ENCODE assay signal across 8 cellular contexts in genomic region chr11:118488480-118489109, GRCh38. TPM values are rescaled to one million over a fixed set of nuclear protein-coding genes. Genes with fewer than 3 reads are reported as not detected.
DNase-seq lines count a peak whose midpoint lies in the region; ATAC-seq and TF ChIP-seq lines count a peak whose summit lies in the region.

No MANE protein-coding gene starts in this region.

- in situ Hi-C loops in T47D (cut with HindIII; ENCODE audit: low pct_unique_long_range_greater_than_20kb, low sequenced_read_pairs): no loop called here

- intact Hi-C loops in Right ventricle myocardium superior (cut with DNase I) (loop anchor here (5.0 to 10.0 kb wide), 2 partner anchors 54 to 86 kb away; partner anchors contain the start of genes ATP5MG and KMT2A), Right ventricle myocardium inferior (cut with DNase I) (loop anchor here (2.0 to 5.0 kb wide), 3 partner anchors 88 to 341 kb away; partner anchors contain the start of gene ATP5MG)

- ATAC-seq in Right ventricle myocardium superior (ENCODE audit: poor library complexity) (peak; percentile 72), Right ventricle myocardium inferior (no peak), GM19455 (IDR thresholded peaks at IDR 0.05; ENCODE audit: unreplicated experiment) (no peak)

- DNase-seq in Right ventricle myocardium superior (peak; percentile 48), Right ventricle myocardium inferior (ENCODE audit: missing footprints) (no peak), NCI-H2196 (lab: John Stamatoyannopoulos, UW; ENCODE audit: unreplicated experiment) (peak; percentile 62), T47D (ENCODE audit: low read depth in 1 of 2, low spot score in 1 of 2) (peak; percentile 84), islet precursor cell (peak; percentile 77)
- DNase-seq in stimulated activated CD4-positive, alpha-beta T cell treated with anti-CD3 and anti-CD28 coated beads, Interleukin-1b, Interleukin-23, amount 100 ng/mL, for 48 hours: peak; percentile 74

- H3K4me3 ChIP-seq in WI38 (ENCODE audit: low read depth, low read length): no peak overlapping the region

- peak; percentile 74 for TF ChIP-seq CTCF in WI38 (IDR thresholded peaks at IDR 0.05; ENCODE audit: low read depth, low read length)

RNA-seq across cellular contexts. Expression of gene TTC36, which starts 38.7 kb away (rescaled TPM):
- total RNA-seq in Right ventricle myocardium superior (0.30 TPM), Right ventricle myocardium inferior (0.92 TPM)

RNA-seq across cellular contexts. Expression of gene TMEM25, which starts 42.4 kb away (rescaled TPM):
- total RNA-seq in Right ventricle myocardium superior (10.6 TPM), Right ventricle myocardium inferior (10.8 TPM)

RNA-seq across cellular contexts. Expression of gene KMT2A, which starts 52.3 kb away (rescaled TPM):
- 23.6 TPM for total RNA-seq in Right ventricle myocardium superior
- total RNA-seq in Right ventricle myocardium inferior: 24.3 TPM
